7 cellular contexts compared by ENCODE assay signal in the genomic region with DNA sequence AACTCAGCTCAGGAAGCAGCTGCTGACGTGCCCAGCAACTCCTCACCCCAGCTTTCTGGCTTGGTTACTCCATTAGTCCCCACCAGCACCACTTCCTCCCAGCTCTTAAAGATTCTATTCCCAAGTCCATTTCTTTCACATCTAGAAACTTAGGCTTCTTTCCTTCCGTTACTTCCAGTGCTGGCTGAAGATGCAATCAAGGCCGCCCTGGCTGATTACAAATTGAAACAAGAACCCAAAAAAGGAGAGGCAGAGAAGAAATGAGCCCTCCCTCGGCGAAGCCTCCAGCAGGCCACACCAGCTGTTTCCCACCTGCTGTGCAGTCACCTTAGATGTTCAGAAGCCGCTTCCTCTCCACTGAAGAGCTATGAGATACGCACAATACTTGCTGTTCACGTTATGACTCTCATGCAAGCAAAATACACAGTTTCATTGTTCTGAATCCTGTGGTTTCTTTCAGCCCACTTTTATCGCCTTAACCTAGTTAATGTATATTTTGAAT. TPM values are rescaled to one million over a fixed set of nuclear protein-coding genes. Genes with fewer than 3 reads are reported as not detected.
DNase-seq lines count a peak whose midpoint lies in the region; ATAC-seq and TF ChIP-seq lines count a peak whose summit lies in the region.

No MANE protein-coding gene starts in this region.

- H3K27me3 Mint-ChIP-seq in activated CD4-positive, alpha-beta T cell treated with anti-CD3 and anti-CD28 coated beads, Interleukin-2, amount 10 ng/mL, durations not matched to agents 24 days and 14 days = no peaks in the 10 kb centered on the region

- H3K36me3 Mint-ChIP-seq in activated CD4-positive, alpha-beta T cell treated with anti-CD3 and anti-CD28 coated beads, Interleukin-2, amount 10 ng/mL, durations not matched to agents 24 days and 14 days (ENCODE audit: low read depth) = peaks cover 57% of the 10 kb centered on the region

- H3K4me3 ChIP-seq in foreskin fibroblast (ENCODE audit: low read depth in 1 of 2, low read length in 2 of 2) = no peak overlapping the region

- H3K9me3 Mint-ChIP-seq in activated CD4-positive, alpha-beta T cell treated with anti-CD3 and anti-CD28 coated beads, Interleukin-2, amount 10 ng/mL, durations not matched to agents 24 days and 14 days = no peaks in the 10 kb centered on the region

- peaks cover 48% of the 10 kb centered on the region for H3K4me1 Mint-ChIP-seq in activated CD4-positive, alpha-beta T cell treated with anti-CD3 and anti-CD28 coated beads, Interleukin-2, amount 10 ng/mL, durations not matched to agents 24 days and 14 days

- peak overlapping the region; percentile 31 for H3K27ac ChIP-seq in layer of hippocampus (ENCODE audit: low read depth, low read length)

- intact Hi-C loops in activated CD4-positive, alpha-beta T cell treated with anti-CD3 and anti-CD28 coated beads, Interleukin-2, amount 10 ng/mL, durations not matched to agents 24 days and 14 days (cut with micrococcal nuclease) = loop anchor here (1.0 to 2.0 kb wide), 2 partner anchors 49 to 120 kb away; no protein-coding TSS in a partner anchor

- peak; percentile 70 for ATAC-seq in GM19397 (IDR thresholded peaks at IDR 0.05; ENCODE audit: unreplicated experiment)
- peak; percentile 82 for ATAC-seq in HG03354 (IDR thresholded peaks at IDR 0.05; ENCODE audit: poor library complexity, severe bottlenecking, unreplicated experiment)

- peak overlapping the region; percentile 91 for H3K27ac Mint-ChIP-seq in activated CD4-positive, alpha-beta T cell treated with anti-CD3 and anti-CD28 coated beads, Interleukin-2, amount 10 ng/mL, durations not matched to agents 24 days and 14 days

- peak; percentile 93 for DNase-seq in activated CD4-positive, alpha-beta T cell treated with anti-CD3 and anti-CD28 coated beads, Interleukin-2, amount 10 ng/mL, durations not matched to agents 24 days and 14 days
- DNase-seq in ureter (ENCODE audit: low spot score) (peak; percentile 42), HCEC 1CT (no peak), foreskin fibroblast (no peak)

- H3K27me3 ChIP-seq in layer of hippocampus (ENCODE audit: control insufficient read depth, insufficient read depth, low read length) = no peaks in the 10 kb centered on the region

- peak overlapping the region; percentile 78 for H3K4me3 Mint-ChIP-seq in activated CD4-positive, alpha-beta T cell treated with anti-CD3 and anti-CD28 coated beads, Interleukin-2, amount 10 ng/mL, durations not matched to agents 24 days and 14 days

- TF ChIP-seq CTCF in foreskin fibroblast (IDR thresholded peaks at IDR 0.05; ENCODE audit: low read depth, low read length) = no peak

RNA-seq across cellular contexts. Expression of gene ISCU, which starts 6.3 kb away (rescaled TPM):
- 61.5 and 66.1 TPM in 2 replicates for total RNA-seq in activated CD4-positive, alpha-beta T cell treated with anti-CD3 and anti-CD28 coated beads, Interleukin-2, amount 10 ng/mL, durations not matched to agents 24 days and 14 days
- total RNA-seq in ureter = 131 TPM

RNA-seq across cellular contexts. Expression of gene SART3, which starts 7.7 kb away (rescaled TPM):
- total RNA-seq in activated CD4-positive, alpha-beta T cell treated with anti-CD3 and anti-CD28 coated beads, Interleukin-2, amount 10 ng/mL, durations not matched to agents 24 days and 14 days = 89.1 and 90.5 TPM in 2 replicates
- 64.9 TPM for total RNA-seq in ureter

RNA-seq across cellular contexts. Expression of gene TMEM119, which starts 29.2 kb away (rescaled TPM):
- total RNA-seq in activated CD4-positive, alpha-beta T cell treated with anti-CD3 and anti-CD28 coated beads, Interleukin-2, amount 10 ng/mL, durations not matched to agents 24 days and 14 days = 0.47 TPM in 1 of 2 replicates, not detected in the other
- total RNA-seq in ureter = 15.9 TPM

RNA-seq across cellular contexts. Expression of gene FICD, which starts 53.6 kb away (rescaled TPM):
- 5.9 and 6.6 TPM in 2 replicates for total RNA-seq in activated CD4-positive, alpha-beta T cell treated with anti-CD3 and anti-CD28 coated beads, Interleukin-2, amount 10 ng/mL, durations not matched to agents 24 days and 14 days
- 6.4 TPM for total RNA-seq in ureter

Comparison
In these comparisons a context has a peak if more than half of its experiments do, and no peak if none do; other contexts are left out.
1. DNase-seq: peak in activated CD4-positive, alpha-beta T cell treated with anti-CD3 and anti-CD28 coated beads, Interleukin-2, amount 10 ng/mL, durations not matched to agents 24 days and 14 days (single experiment) and ureter (single experiment); none in HCEC 1CT (single experiment) and foreskin fibroblast (0 of 2).
2. RNA of gene TMEM119, which starts 29.2 kb away (total RNA-seq): 15.9 TPM in ureter (single experiment); 0.47 TPM in activated CD4-positive, alpha-beta T cell treated with anti-CD3 and anti-CD28 coated beads, Interleukin-2, amount 10 ng/mL, durations not matched to agents 24 days and 14 days; every median in the first group is over 10 times any median in the second.